ENCODE assay signal across 32 cellular contexts in the genomic region with DNA sequence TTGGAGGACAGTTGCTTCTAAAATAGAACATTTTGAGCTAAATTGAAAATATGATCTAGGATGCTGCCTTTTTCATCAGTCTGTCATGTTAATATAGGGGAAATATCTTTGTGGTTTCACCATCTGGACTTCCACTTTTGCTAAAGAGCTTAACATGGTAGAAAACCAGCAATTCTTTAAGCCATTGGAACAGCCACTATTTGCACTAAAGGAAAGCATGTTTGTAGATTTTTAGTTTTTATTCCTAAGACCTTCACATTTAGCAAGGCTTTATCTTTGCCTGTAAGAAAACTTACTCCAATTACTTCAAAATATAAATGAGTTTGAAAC.
DNase-seq lines count a peak whose midpoint lies in the region; ATAC-seq and TF ChIP-seq lines count a peak whose summit lies in the region.
"Had no signal": no experiment of that assay in that cellular context is flagged by ENCODE, and none has a peak within 500 bp of the region (broad histone marks: within the 10 kb centered on the region; RNA-seq: fewer than 3 reads in every experiment).

No MANE protein-coding gene starts in this region.

- H3K14ac ChIP-seq in neuronal stem cell (ENCODE audit: low read length): no peak overlapping the region

- no peak overlapping the region for H3K23ac ChIP-seq in neuronal stem cell (ENCODE audit: low read depth, low read length, poor library complexity)

- H3K9me3 ChIP-seq in MM.1S (replicated peaks; ENCODE audit: insufficient read depth, low read length): no peaks in the 10 kb centered on the region
- no peaks in the 10 kb centered on the region for H3K9me3 ChIP-seq in OCI-LY7 (ENCODE audit: low read length)
- no peaks in the 10 kb centered on the region for H3K9me3 ChIP-seq in neuronal stem cell (replicated peaks in 1 of 2; ENCODE audit: control insufficient read depth in 2 of 2, insufficient read depth in 1 of 2, low read depth in 1 of 2, low read length in 2 of 2)
- H3K9me3 ChIP-seq: esophagus squamous epithelium, left lung, right atrium auricular region had no signal

- DNase-seq in SIG-M5 treated with dmso at 0.1 percent for 504 hours (lab: John Stamatoyannopoulos, UW; ENCODE audit: unreplicated experiment) (peak; percentile 22), SIG-M5 (lab: John Stamatoyannopoulos, UW) (no peak), MM.1S (peak; percentile 63), OCI-LY7 (ENCODE audit: low spot score) (peak; percentile 52), NCI-H69 (lab: John Stamatoyannopoulos, UW) (no peak), neuronal stem cell (ENCODE audit: low spot score) (no peak)
- DNase-seq: activated CD4-positive, alpha-beta T cell treated with anti-CD3 and anti-CD28 coated beads for 48 hours; activated naive CD4-positive, alpha-beta T cell treated with anti-CD3 and anti-CD28 coated beads, Interleukin-2, amount 50 U/mL, for 16 hours; CD8-positive, alpha-beta T cell; DMS 273 treated with DMSO at 0.1 percent for 48 hours; EL; esophagus squamous epithelium; foreskin keratinocyte; H7; head of caudate nucleus; islet precursor cell; Karpas-422; left lung; NCI-H1105 treated with DMSO at 0.1 percent for 48 hours; NCI-H2081; NCI-H345; PC-9; Right ventricle myocardium superior; stimulated activated CD4-positive, alpha-beta T cell treated with anti-CD3 and anti-CD28 coated beads, Interleukin-1b, Interleukin-23, amount 100 ng/mL, for 48 hours; stimulated activated naive CD8-positive, alpha-beta T cell treated with anti-CD3 and anti-CD28 coated beads, Interleukin-15, Interleukin-2, amounts not matched to agents 100 U/mL and 50 U/mL, for 24 hours; T-helper 9 cell; WERI-Rb-1 had no signal

- H3K79me2 ChIP-seq in MM.1S (ENCODE audit: low read length) (no peaks in the 10 kb centered on the region), OCI-LY7 (ENCODE audit: insufficient read depth, low read depth, low read length) (no peaks in the 10 kb centered on the region)

- no peaks in the 10 kb centered on the region for H3K36me3 ChIP-seq in MM.1S (replicated peaks; ENCODE audit: insufficient read depth, low read length)
- H3K36me3 ChIP-seq in OCI-LY7 (ENCODE audit: insufficient read depth, low read length): no peaks in the 10 kb centered on the region
- no peaks in the 10 kb centered on the region for H3K36me3 ChIP-seq in neuronal stem cell (replicated peaks in 1 of 2; ENCODE audit: control insufficient read depth in 2 of 2, insufficient read depth in 2 of 2, low read length in 2 of 2)
- H3K36me3 ChIP-seq: esophagus squamous epithelium, left lung, neural progenitor cell, right atrium auricular region, WERI-Rb-1 had no signal

- H2BK120ac ChIP-seq in neuronal stem cell (ENCODE audit: low read depth, low read length): no peak overlapping the region

- no peak overlapping the region for H3K18ac ChIP-seq in neuronal stem cell (ENCODE audit: low read length)

- H2BK12ac ChIP-seq in neuronal stem cell (ENCODE audit: low read length): no peak overlapping the region

- H4K20me1 ChIP-seq in MM.1S (ENCODE audit: insufficient read depth, low read length) (no peaks in the 10 kb centered on the region), OCI-LY7 (ENCODE audit: insufficient read depth, low read length) (no peaks in the 10 kb centered on the region)

- H2AK5ac ChIP-seq in neuronal stem cell (ENCODE audit: low read depth, low read length): no peak overlapping the region

- H3K4me3 ChIP-seq in MM.1S (ENCODE audit: low read length) (no peak overlapping the region), OCI-LY7 (ENCODE audit: low read depth, low read length, poor library complexity, severe bottlenecking) (no peak overlapping the region), neuronal stem cell (ENCODE audit: low read length in 2 of 2) (no peak overlapping the region)
- H3K4me3 ChIP-seq: esophagus squamous epithelium, left lung, neural progenitor cell, PC-9, right atrium auricular region, smooth muscle cell had no signal

- H2AFZ ChIP-seq in MM.1S (ENCODE audit: low read length) (no peak overlapping the region), OCI-LY7 (ENCODE audit: low read length) (peak overlapping the region; percentile 11; the same call in 1 of the 2 replicates), neuronal stem cell (ENCODE audit: low read length) (no peak overlapping the region)
- H2AFZ ChIP-seq: neural progenitor cell, PC-9 had no signal

- CTCF ChIA-PET in OCI-LY7 (lab: Charles Lee; ENCODE audit: unreplicated experiment): interaction anchor here (0.5 to 1.3 kb wide), 6 partner anchors 8 to 357 kb away, joined by 3 to 4 read pairs (median 3); no protein-coding TSS in a partner anchor

- H3K4ac ChIP-seq in neuronal stem cell (ENCODE audit: low read length): no peak overlapping the region

- H3F3A ChIP-seq in MM.1S (ENCODE audit: insufficient read depth, low read length): peaks cover 16% of the 10 kb centered on the region

- BruUV-seq in OCI-LY7 (replicated peaks; lab: Mats Ljungman, UMichigan): no TSS peak

- H2BK5ac ChIP-seq in neuronal stem cell (ENCODE audit: low read length): no peak overlapping the region

- H2BK15ac ChIP-seq in neuronal stem cell (ENCODE audit: low read length): no peak overlapping the region

- H4K91ac ChIP-seq in neuronal stem cell (ENCODE audit: low read depth, low read length, poor library complexity): no peak overlapping the region

- peaks cover 27% of the 10 kb centered on the region for H3K4me1 ChIP-seq in MM.1S (ENCODE audit: low read length)
- peaks cover 49% of the 10 kb centered on the region for H3K4me1 ChIP-seq in OCI-LY7 (ENCODE audit: insufficient read depth, low read length, poor library complexity, severe bottlenecking)
- no peaks in the 10 kb centered on the region for H3K4me1 ChIP-seq in neuronal stem cell (ENCODE audit: control insufficient read depth in 2 of 2, insufficient read depth in 1 of 2, low read depth in 1 of 2, low read length in 2 of 2)
- H3K4me1 ChIP-seq: esophagus squamous epithelium, foreskin keratinocyte, left lung, right atrium auricular region had no signal

- peak overlapping the region; percentile 25; the same call in 1 of the 2 replicates for H3K27ac ChIP-seq in MM.1S (ENCODE audit: low read length)
- no peak overlapping the region for H3K27ac ChIP-seq in OCI-LY7 (ENCODE audit: low read depth, low read length, poor library complexity, severe bottlenecking)
- no peak overlapping the region for H3K27ac ChIP-seq in neuronal stem cell (replicated peaks; ENCODE audit: low read length)
- H3K27ac ChIP-seq: esophagus squamous epithelium, foreskin keratinocyte, left lung, neural progenitor cell, PC-9, right atrium auricular region, WERI-Rb-1 had no signal

- no peaks in the 10 kb centered on the region for H3K27me3 ChIP-seq in MM.1S (replicated peaks; ENCODE audit: insufficient read depth, low read length)
- H3K27me3 ChIP-seq in neuronal stem cell (ENCODE audit: control insufficient read depth in 3 of 3, insufficient read depth in 3 of 3, low read depth in 1 of 3, low read length in 3 of 3): no peaks in the 10 kb centered on the region
- H3K27me3 ChIP-seq: esophagus squamous epithelium, foreskin keratinocyte, left lung, neural progenitor cell, right atrium auricular region had no signal

- no peak for ATAC-seq in HG02798 (IDR thresholded peaks at IDR 0.05; ENCODE audit: poor library complexity, unreplicated experiment)
- no peak for ATAC-seq in GM19351 (IDR thresholded peaks at IDR 0.05; ENCODE audit: unreplicated experiment)
- ATAC-seq: CD8-positive, alpha-beta T cell; foreskin keratinocyte; left lung; stimulated activated naive CD8-positive, alpha-beta T cell treated with anti-CD3 and anti-CD28 coated beads, Interleukin-15, Interleukin-2, amounts not matched to agents 100 U/mL and 50 U/mL, for 24 hours had no signal

- H3K9ac ChIP-seq in MM.1S (ENCODE audit: low read length) (no peak overlapping the region), neuronal stem cell (ENCODE audit: low read depth, low read length, poor library complexity) (no peak overlapping the region)
- H3K9ac ChIP-seq: neural progenitor cell had no signal

- TF ChIP-seq CTCF in MM.1S (IDR thresholded peaks at IDR 0.05; ENCODE audit: low read length) (no peak), OCI-LY7 (conservative IDR thresholded peaks at IDR 0.05; ENCODE audit: low read length) (no peak)

- H3K79me1 ChIP-seq in neuronal stem cell (ENCODE audit: low read depth, low read length): no peaks in the 10 kb centered on the region

- POLR2A ChIA-PET in OCI-LY7 (lab: Charles Lee): interaction anchor here (0.7 to 6.0 kb wide), 12 partner anchors 10 to 473 kb away, joined by 3 to 46 read pairs (median 3); no protein-coding TSS in a partner anchor

- H4K8ac ChIP-seq in neuronal stem cell (ENCODE audit: low read depth, low read length): no peak overlapping the region

- H3K4me2 ChIP-seq in MM.1S (ENCODE audit: low read depth, low read length) (peak overlapping the region; percentile 28; the same call in 1 of the 2 replicates), OCI-LY7 (ENCODE audit: low read length) (peak overlapping the region; percentile 38), neuronal stem cell (ENCODE audit: insufficient read depth, low read length, poor library complexity, severe bottlenecking) (no peak overlapping the region)
- H3K4me2 ChIP-seq: neural progenitor cell, PC-9, smooth muscle cell had no signal

- intact Hi-C loops in OCI-LY7 (cut with micrococcal nuclease; ENCODE audit: unreplicated experiment): loop anchor here (5.0 kb wide), 2 partner anchors 260 to 430 kb away; partner anchors contain the start of genes KLLN and PTEN

- H3K9me2 ChIP-seq in MM.1S (replicated peaks; ENCODE audit: insufficient read depth, low read length): no peaks in the 10 kb centered on the region
- no peaks in the 10 kb centered on the region for H3K9me2 ChIP-seq in OCI-LY7 (ENCODE audit: insufficient read depth, low read length)

Comparison
In these comparisons a context has a peak if more than half of its experiments do, and no peak if none do; other contexts are left out.
1. DNase-seq: peak in SIG-M5 treated with dmso at 0.1 percent for 504 hours (single experiment), MM.1S (single experiment) and OCI-LY7 (single experiment); none in SIG-M5 (single experiment), NCI-H69 (single experiment) and neuronal stem cell (single experiment).